Comparison of ENCODE assay signal across 1 cellular context in the genomic region with DNA sequence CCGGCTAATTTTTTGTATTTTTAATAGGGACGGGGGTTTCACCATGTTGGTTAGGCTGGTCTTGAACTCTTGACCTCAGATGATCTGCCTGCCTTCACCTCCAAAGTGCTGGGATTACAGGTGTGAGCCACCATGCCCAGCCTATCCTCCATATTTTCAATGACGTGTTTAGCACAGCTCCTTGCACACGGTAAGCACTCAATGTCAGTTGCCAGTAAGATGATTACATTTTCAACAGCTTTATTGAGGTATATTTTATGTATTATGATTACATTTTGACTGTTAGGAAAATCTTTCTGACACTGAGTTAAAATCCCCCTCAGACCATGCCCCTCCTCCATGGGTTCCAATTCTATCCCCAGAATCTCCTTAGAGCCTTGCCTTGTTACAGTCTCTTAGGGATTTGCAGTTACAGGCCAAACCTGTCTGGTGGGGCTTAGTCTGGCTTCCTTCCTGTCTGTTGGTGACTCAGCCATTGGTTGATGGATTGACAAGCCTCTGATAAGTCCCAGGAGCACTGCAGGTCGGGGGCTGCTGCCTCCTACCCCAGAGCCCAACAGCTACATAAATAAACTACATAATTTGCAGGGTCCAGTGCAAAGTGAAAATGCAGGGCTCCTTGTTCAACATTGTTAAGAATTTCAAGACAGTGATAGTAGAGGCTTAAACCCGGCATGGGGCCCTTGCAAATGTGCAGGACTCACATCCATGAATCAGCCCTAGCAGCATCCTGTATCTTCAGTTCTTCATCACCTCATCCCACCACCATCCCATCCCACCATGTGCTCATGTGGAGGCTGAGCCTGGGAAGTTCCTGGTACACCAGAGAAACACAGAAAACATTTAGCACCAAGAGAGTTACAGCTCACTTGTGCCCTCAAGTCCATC.
TF ChIP-seq lines count a peak whose summit lies in the region.

No MANE protein-coding gene starts in this region.

TF ChIP-seq in HCT116, 20 proteins besides CTCF, POLR2A, EP300 and RAD21 (continued from another document):
- TF ChIP-seq FOSL1 (IDR thresholded peaks at IDR 0.05; ENCODE audit: low read depth), result peak; percentile 45; the same call in 1 of the 2 replicates
- TF ChIP-seq SRF (IDR thresholded peaks at IDR 0.05; ENCODE audit: low read depth), result no peak
- no peak for TF ChIP-seq YY1 (IDR thresholded peaks at IDR 0.05; ENCODE audit: extremely low read depth, insufficient replicate concordance, low read depth, low read length)
- TF ChIP-seq JUND (IDR thresholded peaks at IDR 0.05), result peak; percentile 59
- TF ChIP-seq, protein P1, sequence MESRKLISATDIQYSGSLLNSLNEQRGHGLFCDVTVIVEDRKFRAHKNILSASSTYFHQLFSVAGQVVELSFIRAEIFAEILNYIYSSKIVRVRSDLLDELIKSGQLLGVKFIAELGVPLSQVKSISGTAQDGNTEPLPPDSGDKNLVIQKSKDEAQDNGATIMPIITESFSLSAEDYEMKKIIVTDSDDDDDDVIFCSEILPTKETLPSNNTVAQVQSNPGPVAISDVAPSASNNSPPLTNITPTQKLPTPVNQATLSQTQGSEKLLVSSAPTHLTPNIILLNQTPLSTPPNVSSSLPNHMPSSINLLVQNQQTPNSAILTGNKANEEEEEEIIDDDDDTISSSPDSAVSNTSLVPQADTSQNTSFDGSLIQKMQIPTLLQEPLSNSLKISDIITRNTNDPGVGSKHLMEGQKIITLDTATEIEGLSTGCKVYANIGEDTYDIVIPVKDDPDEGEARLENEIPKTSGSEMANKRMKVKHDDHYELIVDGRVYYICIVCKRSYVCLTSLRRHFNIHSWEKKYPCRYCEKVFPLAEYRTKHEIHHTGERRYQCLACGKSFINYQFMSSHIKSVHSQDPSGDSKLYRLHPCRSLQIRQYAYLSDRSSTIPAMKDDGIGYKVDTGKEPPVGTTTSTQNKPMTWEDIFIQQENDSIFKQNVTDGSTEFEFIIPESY (IDR thresholded peaks at IDR 0.05; ENCODE audit: extremely low read depth, insufficient replicate concordance, low read length), result no peak
- TF ChIP-seq EZH2phosphoT487 (IDR thresholded peaks at IDR 0.05; ENCODE audit: borderline replicate concordance), result no peak
- TF ChIP-seq ELF1 (IDR thresholded peaks at IDR 0.05; ENCODE audit: borderline replicate concordance, low read depth), result no peak
- TF ChIP-seq, protein P2, sequence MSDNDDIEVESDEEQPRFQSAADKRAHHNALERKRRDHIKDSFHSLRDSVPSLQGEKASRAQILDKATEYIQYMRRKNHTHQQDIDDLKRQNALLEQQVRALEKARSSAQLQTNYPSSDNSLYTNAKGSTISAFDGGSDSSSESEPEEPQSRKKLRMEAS (IDR thresholded peaks at IDR 0.05), result no peak
- no peak for TF ChIP-seq SIN3A (IDR thresholded peaks at IDR 0.05; ENCODE audit: low read depth)
- TF ChIP-seq POLR2AphosphoS5 (IDR thresholded peaks at IDR 0.05; ENCODE audit: low read depth, low read length), result no peak
- TF ChIP-seq SP1 (IDR thresholded peaks at IDR 0.05; ENCODE audit: low read depth), result peak; percentile 66
